ENCODE assay signal across 16 cellular contexts in genomic region chr11:57461841-57462489, GRCh38. TPM values are rescaled to one million over a fixed set of nuclear protein-coding genes. Genes with fewer than 3 reads are reported as not detected.
DNase-seq lines count a peak whose midpoint lies in the region; ATAC-seq, FAIRE-seq and TF ChIP-seq lines count a peak whose summit lies in the region.
"Had no signal": no experiment of that assay in that cellular context is flagged by ENCODE, and none has a peak within 500 bp of the region (broad histone marks: within the 10 kb centered on the region; RNA-seq: fewer than 3 reads in every experiment).

No MANE protein-coding gene starts in this region.

- in situ Hi-C loops in K562 (cut with MboI), result no loop called here

- H3K79me2 ChIP-seq in K562 (ENCODE audit: control insufficient read depth, insufficient read depth, low read length), result no peaks in the 10 kb centered on the region

- no peak for TF ChIP-seq CTCF in K562 (IDR thresholded peaks at IDR 0.05 in 2 of 3, conservative IDR thresholded peaks at IDR 0.05 in 1 of 3; ENCODE audit: insufficient read depth in 2 of 3, low read depth in 1 of 3, low read length in 3 of 3)

- H2AFZ ChIP-seq in K562 (ENCODE audit: low read depth, low read length), result no peak overlapping the region

- 67% methylated on average over 13 of the region's 16 CpGs for WGBS in K562 (ENCODE audit: insufficient coverage, low coverage, missing lambda C conversion rate)

- H3K9me1 ChIP-seq in K562 (ENCODE audit: control insufficient read depth, insufficient read depth, low read length), result no peaks in the 10 kb centered on the region

- H3K27ac ChIP-seq in BLaER1, result no peak overlapping the region
- H3K27ac ChIP-seq in K562 (ENCODE audit: extremely low read depth, low read depth, low read length), result no peak overlapping the region
- H3K27ac ChIP-seq: KMS-11 had no signal

- H3K27ac Mint-ChIP-seq in naive B cell, result no peak overlapping the region
- H3K27ac Mint-ChIP-seq: activated naive CD4-positive, alpha-beta T cell treated with anti-CD3 and anti-CD28 coated beads for 36 hours had no signal

- TF ChIP-seq POLR2A in K562 (conservative IDR thresholded peaks at IDR 0.05), result no peak

- H4K20me1 ChIP-seq in BLaER1, result peaks cover 51% of the 10 kb centered on the region
- peaks cover 5% of the 10 kb centered on the region for H4K20me1 ChIP-seq in K562 (replicated peaks; ENCODE audit: control insufficient read depth, insufficient read depth, low read length)

- CTCF ChIA-PET in K562 (lab: Yijun Ruan, JAX; ENCODE audit: low intra/inter-chr PET ratio), result interaction anchor here (0.6 kb wide), 1 partner anchor 29 kb away, joined by 3 read pairs; no protein-coding TSS in a partner anchor

- H3K27me3 ChIP-seq in BLaER1 (peaks cover 51% of the 10 kb centered on the region), H7 (ENCODE audit: control insufficient read depth, insufficient read depth, low read length) (peaks cover 69% of the 10 kb centered on the region), K562 (ENCODE audit: control insufficient read depth in 2 of 2, insufficient read depth in 2 of 2, low read length in 2 of 2) (no peaks in the 10 kb centered on the region)

- peaks cover 25 to 38% (median 31%) of the 10 kb centered on the region in 3 donors for H3K4me1 Mint-ChIP-seq in naive B cell

- BruUV-seq in K562 (replicated peaks; lab: Mats Ljungman, UMichigan), result no TSS peak

- H3K9me3 ChIP-seq in BLaER1 (no peaks in the 10 kb centered on the region), K562 (replicated peaks; ENCODE audit: control insufficient read depth, insufficient read depth, low read depth, low read length) (no peaks in the 10 kb centered on the region)

- H3K36me3 Mint-ChIP-seq in naive B cell, result peaks cover 0 to 8% of the 10 kb centered on the region in 2 donors

- POLR2A ChIA-PET in K562 (lab: Yijun Ruan, JAX), result interaction anchor here (1.9 kb wide), 1 partner anchor 11 kb away, joined by 6 read pairs; no protein-coding TSS in a partner anchor

- H3K4me1 ChIP-seq in BLaER1 (peaks cover 75% of the 10 kb centered on the region), K562 (replicated peaks in 1 of 2; ENCODE audit: control insufficient read depth in 2 of 2, insufficient read depth in 2 of 2, low read length in 2 of 2) (peaks cover 22 to 58% of the 10 kb centered on the region in 2 experiments)

- DNase-seq in H7 (peak; percentile 44), K562 (ENCODE audit: extremely low read depth in 1 of 4, low spot score in 3 of 4) (no peak), naive B cell (no peak), NCI-H2171 treated with DMSO at 0.1 percent for 48 hours (lab: John Stamatoyannopoulos, UW) (no peak), NCI-H2227 treated with DMSO at 0.1 percent for 48 hours (lab: John Stamatoyannopoulos, UW) (no peak)
- DNase-seq: activated naive CD4-positive, alpha-beta T cell treated with anti-CD3 and anti-CD28 coated beads for 36 hours; caudate nucleus; mammary epithelial cell; NCI-H1436; NCI-H446 had no signal

- TF ChIP-seq RAD21 in K562 (CRISPR knock-in tag; conservative IDR thresholded peaks at IDR 0.05 in 1 of 2, IDR thresholded peaks at IDR 0.05 in 1 of 2), result no peak

- intact Hi-C loops in K562 (cut with micrococcal nuclease), result no loop called here

- H3K9me3 Mint-ChIP-seq in naive B cell, result no peaks in the 10 kb centered on the region
- H3K9me3 Mint-ChIP-seq: activated naive CD4-positive, alpha-beta T cell treated with anti-CD3 and anti-CD28 coated beads for 36 hours had no signal

- H3K36me3 ChIP-seq in BLaER1, result peaks cover 10% of the 10 kb centered on the region; the same call in 1 of the 2 replicates
- H3K36me3 ChIP-seq in H7 (replicated peaks; ENCODE audit: control insufficient read depth, insufficient read depth, low read length), result no peaks in the 10 kb centered on the region
- no peaks in the 10 kb centered on the region for H3K36me3 ChIP-seq in K562 (ENCODE audit: control insufficient read depth, insufficient read depth, low read length)

- peak overlapping the region; percentile 24 to 85 (median 71) for H3K4me3 Mint-ChIP-seq in naive B cell

- no peak overlapping the region for H3K9ac ChIP-seq in BLaER1
- no peak overlapping the region for H3K9ac ChIP-seq in K562 (ENCODE audit: insufficient read depth in 1 of 2, low read depth in 2 of 2, low read length in 2 of 2)

- H3K4me2 ChIP-seq in BLaER1, result peak overlapping the region; percentile 98
- H3K4me2 ChIP-seq in K562 (ENCODE audit: insufficient read depth, low read length), result no peak overlapping the region

- TF ChIP-seq EP300 in K562 (IDR thresholded peaks at IDR 0.05; ENCODE audit: low read length), result no peak

- no peak for ATAC-seq in K562
- no peak for ATAC-seq in naive B cell (ENCODE audit: low read depth in 2 of 2)
- no peak for ATAC-seq in GM19455 (IDR thresholded peaks at IDR 0.05; ENCODE audit: unreplicated experiment)
- ATAC-seq in HG02970 (IDR thresholded peaks at IDR 0.05; ENCODE audit: low FRiP score, unreplicated experiment), result no peak

- peaks cover 18 to 55% (median 41%) of the 10 kb centered on the region in 3 donors for H3K27me3 Mint-ChIP-seq in naive B cell

- H3K4me3 ChIP-seq in BLaER1, result peak overlapping the region; percentile 76; the same call in 1 of the 2 replicates
- H3K4me3 ChIP-seq in H7 (ENCODE audit: insufficient read depth, low read depth, low read length), result peak overlapping the region; percentile 69; the same call in 1 of the 2 replicates
- H3K4me3 ChIP-seq in K562, result no peak overlapping the region

- FAIRE-seq in K562 (lab: Jason Lieb, UNC), result no peak
- FAIRE-seq: H54 had no signal

RNA-seq across cellular contexts. Expression of gene RTN4RL2, which starts 1.6 kb away (rescaled TPM):
- total RNA-seq in H7 (2014; rRNA removed; shearing (Covaris generic)), result 3.1 and 3.4 TPM in 2 replicates
- total RNA-seq in K562 (2011; cell fraction: chromatin; rRNA removed; ENCODE audit: low replicate concordance), result not detected in 2 replicates
- total RNA-seq in K562 (2011; cell fraction: nucleolus; rRNA removed), result 0.50 and 0.53 TPM in 2 replicates
- 0.46 and 1.2 TPM in 2 replicates for total RNA-seq in K562 (2011; cell fraction: nucleoplasm; rRNA removed)
- total RNA-seq in K562 (2014; rRNA removed) (0.29 TPM in 1 of 2 replicates, not detected in the other), K562 (2014; rRNA removed; fragmentation: Illumina TruSeq; extraction: Trizol) (not detected in 2 replicates), K562 (2015; rRNA removed; fragmentation: Illumina TruSeq; extraction: Trizol) (0.07 TPM in 1 of 2 replicates, not detected in the other), K562 (2021) (1.8 and 1.9 TPM in 2 replicates)
- polyA plus RNA-seq in K562 (2011; rRNA removed) (0.06 and 0.30 TPM in 2 replicates), K562 (2014; fragmentation: Illumina TruSeq; extraction: Trizol) (0.34 and 1.1 TPM in 2 replicates), K562 (2014; fragmentation: Nextera tagmentation; extraction: Ambion mirVana) (not detected), K562 (2014; rRNA removed) (0.69 and 0.82 TPM in 2 replicates), naive B cell (ENCODE audit: low read depth in 6 of 6) (under 1 TPM in 1 of 6 donors, not detected in 5; 0.12 TPM)
- polyA plus RNA-seq in K562 (2011; cell fraction: cytosol; rRNA removed), result 0.07 and 0.21 TPM in 2 replicates
- polyA plus RNA-seq in K562 (2011; cell fraction: nucleus; rRNA removed), result 0.25 and 0.47 TPM in 2 replicates
- 1.5 and 5.3 TPM in 2 replicates for polyA plus RNA-seq in K562 (2012)
- polyA minus RNA-seq in K562 (2011; rRNA and poly(A)+ RNA removed), result not detected in 2 replicates
- not detected in 2 replicates for polyA minus RNA-seq in K562 (2011; cell fraction: cytosol; rRNA and poly(A)+ RNA removed)
- 0.54 TPM in 1 of 2 replicates, not detected in the other for polyA minus RNA-seq in K562 (2011; cell fraction: nucleus; rRNA and poly(A)+ RNA removed)
- total RNA-seq: fibroblast of villous mesenchyme had no signal

RNA-seq across cellular contexts. Expression of gene SLC43A3, which starts 35.0 kb away (rescaled TPM):
- 9.7 and 16.4 TPM in 2 replicates for total RNA-seq in H7 (2014; rRNA removed; shearing (Covaris generic))
- total RNA-seq in K562 (2011; cell fraction: chromatin; rRNA removed; ENCODE audit: low replicate concordance), result 241 and 427 TPM in 2 replicates
- total RNA-seq in K562 (2011; cell fraction: nucleolus; rRNA removed), result 393 and 402 TPM in 2 replicates
- total RNA-seq in K562 (2011; cell fraction: nucleoplasm; rRNA removed), result 340 and 369 TPM in 2 replicates
- total RNA-seq in K562 (2014; rRNA removed) (98.9 and 141 TPM in 2 replicates), K562 (2014; rRNA removed; fragmentation: Illumina TruSeq; extraction: Trizol) (120 and 132 TPM in 2 replicates), K562 (2015; rRNA removed; fragmentation: Illumina TruSeq; extraction: Trizol) (135 and 143 TPM in 2 replicates), K562 (2021) (254 and 257 TPM in 2 replicates)
- polyA plus RNA-seq in K562 (2011; rRNA removed) (141 and 235 TPM in 2 replicates), K562 (2014; fragmentation: Illumina TruSeq; extraction: Trizol) (244 and 281 TPM in 2 replicates), K562 (2014; fragmentation: Nextera tagmentation; extraction: Ambion mirVana) (100 to 1,000 TPM in 1 of 2 experiments, 10 to 100 TPM in 1; 63.7 to 216 TPM), K562 (2014; rRNA removed) (139 and 160 TPM in 2 replicates), naive B cell (ENCODE audit: low read depth in 6 of 6) (10 to 100 TPM; 14.5 to 20.8 (median 17.5) TPM)
- 358 and 452 TPM in 2 replicates for polyA plus RNA-seq in K562 (2011; cell fraction: cytosol; rRNA removed)
- 327 and 364 TPM in 2 replicates for polyA plus RNA-seq in K562 (2011; cell fraction: nucleus; rRNA removed)
- 192 and 193 TPM in 2 replicates for polyA plus RNA-seq in K562 (2012)
- polyA minus RNA-seq in K562 (2011; rRNA and poly(A)+ RNA removed), result 162 and 237 TPM in 2 replicates
- 86.6 and 143 TPM in 2 replicates for polyA minus RNA-seq in K562 (2011; cell fraction: cytosol; rRNA and poly(A)+ RNA removed)
- 116 and 125 TPM in 2 replicates for polyA minus RNA-seq in K562 (2011; cell fraction: nucleus; rRNA and poly(A)+ RNA removed)

RNA-seq across cellular contexts. Expression of gene SLC43A1, which starts 53.5 kb away (rescaled TPM):
- 30.7 and 33.1 TPM in 2 replicates for total RNA-seq in H7 (2014; rRNA removed; shearing (Covaris generic))
- 70.0 and 187 TPM in 2 replicates for total RNA-seq in K562 (2011; cell fraction: chromatin; rRNA removed; ENCODE audit: low replicate concordance)
- total RNA-seq in K562 (2011; cell fraction: nucleolus; rRNA removed), result 140 and 142 TPM in 2 replicates
- 97.5 and 106 TPM in 2 replicates for total RNA-seq in K562 (2011; cell fraction: nucleoplasm; rRNA removed)
- total RNA-seq in K562 (2014; rRNA removed) (32.0 and 36.4 TPM in 2 replicates), K562 (2014; rRNA removed; fragmentation: Illumina TruSeq; extraction: Trizol) (14.8 and 17.3 TPM in 2 replicates), K562 (2015; rRNA removed; fragmentation: Illumina TruSeq; extraction: Trizol) (16.1 and 17.8 TPM in 2 replicates), K562 (2021) (41.8 and 42.9 TPM in 2 replicates)
- polyA plus RNA-seq in K562 (2011; rRNA removed) (24.6 and 30.6 TPM in 2 replicates), K562 (2014; fragmentation: Illumina TruSeq; extraction: Trizol) (33.4 and 37.3 TPM in 2 replicates), K562 (2014; fragmentation: Nextera tagmentation; extraction: Ambion mirVana) (1 to 10 TPM; 2.6 to 3.8 TPM), K562 (2014; rRNA removed) (29.9 and 30.6 TPM in 2 replicates), naive B cell (ENCODE audit: low read depth in 6 of 6) (10 to 100 TPM in 1 of 6 donors, 1 to 10 TPM in 5; 3.2 to 10.9 (median 4.6) TPM)
- 32.9 and 51.5 TPM in 2 replicates for polyA plus RNA-seq in K562 (2011; cell fraction: cytosol; rRNA removed)
- polyA plus RNA-seq in K562 (2011; cell fraction: nucleus; rRNA removed), result 72.6 and 94.2 TPM in 2 replicates
- polyA plus RNA-seq in K562 (2012), result 24.9 and 86.3 TPM in 2 replicates
- 23.7 and 32.9 TPM in 2 replicates for polyA minus RNA-seq in K562 (2011; rRNA and poly(A)+ RNA removed)
- 24.3 and 29.1 TPM in 2 replicates for polyA minus RNA-seq in K562 (2011; cell fraction: cytosol; rRNA and poly(A)+ RNA removed)
- 38.5 and 48.2 TPM in 2 replicates for polyA minus RNA-seq in K562 (2011; cell fraction: nucleus; rRNA and poly(A)+ RNA removed)
